In the genomic region with DNA sequence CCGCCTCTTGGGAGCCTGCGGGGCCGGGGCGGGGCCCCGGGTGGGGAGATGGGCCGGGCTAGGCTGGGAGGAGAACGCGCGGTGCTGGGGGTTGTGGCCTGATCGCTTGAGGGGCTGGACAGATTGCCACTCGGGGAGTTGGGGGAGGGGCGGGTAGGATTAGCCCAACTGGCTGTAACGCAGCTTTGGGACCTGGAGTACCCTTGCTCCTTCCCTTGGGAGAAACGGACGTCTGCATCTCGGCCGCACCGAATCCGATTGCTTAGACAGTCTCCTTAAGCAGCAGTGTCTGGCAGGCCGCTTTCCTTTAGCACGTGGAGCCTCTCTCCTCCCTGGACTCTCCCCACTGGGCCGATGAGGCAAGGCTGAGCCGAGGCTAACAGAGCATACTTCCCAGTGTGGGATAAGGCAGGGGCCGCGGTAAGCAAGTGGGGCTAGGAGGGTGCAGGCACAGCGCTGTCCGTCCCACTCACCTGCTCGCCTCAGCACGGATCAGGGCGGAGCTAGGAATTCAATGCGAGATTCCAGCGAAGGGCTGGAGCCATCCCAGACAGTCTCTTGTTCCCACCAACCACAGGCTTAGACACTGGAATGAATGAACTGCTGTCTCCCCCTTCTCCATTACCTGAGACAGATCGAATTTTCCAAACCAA, we compare ENCODE assay signal across 8 cellular contexts. TPM values are rescaled to one million over a fixed set of nuclear protein-coding genes. Genes with fewer than 3 reads are reported as not detected.
DNase-seq lines count a peak whose midpoint lies in the region; ATAC-seq and TF ChIP-seq lines count a peak whose summit lies in the region.

No MANE protein-coding gene starts in this region.

- peak overlapping the region in 1 of 2 donors; percentile 80 for H3K9ac ChIP-seq in colonic mucosa (ENCODE audit: low read depth in 2 of 2, low read length in 2 of 2)

- H3K4me3 ChIP-seq in GM12865 (ENCODE audit: low read depth, low read length) (peak overlapping the region; percentile 64), colonic mucosa (peak overlapping the region; percentile 96), lung (peak overlapping the region; percentile 1), thymus (ENCODE audit: low read length) (peak overlapping the region; percentile 91)

- ATAC-seq in HG02884 (IDR thresholded peaks at IDR 0.05; ENCODE audit: unreplicated experiment), result peak; percentile 4
- ATAC-seq in lung (ENCODE audit: insufficient read depth, low FRiP score), result peak; percentile 3

- H3K36me3 ChIP-seq in colonic mucosa (no peaks in the 10 kb centered on the region), lung (ENCODE audit: control insufficient read depth in 2 of 2, insufficient read depth in 2 of 2, low read length in 2 of 2) (no peaks in the 10 kb centered on the region), thymus (ENCODE audit: control insufficient read depth, insufficient read depth) (no peaks in the 10 kb centered on the region)

- H3K27me3 ChIP-seq in colonic mucosa (no peaks in the 10 kb centered on the region), lung (ENCODE audit: control insufficient read depth, insufficient read depth) (no peaks in the 10 kb centered on the region), thymus (ENCODE audit: control insufficient read depth, insufficient read depth) (no peaks in the 10 kb centered on the region)

- TF ChIP-seq CTCF in GM12865 (IDR thresholded peaks at IDR 0.05; ENCODE audit: insufficient read depth, low read depth, low read length, missing control alignments), result no peak
- TF ChIP-seq CTCF in colonic mucosa (IDR thresholded peaks at IDR 0.05), result no peak
- TF ChIP-seq CTCF in lung (IDR thresholded peaks at IDR 0.05; ENCODE audit: control extremely low read depth, extremely low read depth), result no peak

- H3K27ac ChIP-seq in colonic mucosa, result peak overlapping the region; percentile 90
- H3K27ac ChIP-seq in lung (ENCODE audit: low read depth in 1 of 2, low read length in 1 of 2), result peak overlapping the region in 1 of 2 donors; percentile 89
- peak overlapping the region; percentile 66 for H3K27ac ChIP-seq in thymus (ENCODE audit: low read depth)

- DNase-seq in GM12865 (ENCODE audit: low read depth) (no peak), NCI-H774 (lab: John Stamatoyannopoulos, UW) (peak; percentile 68), colonic mucosa (peak; percentile 68), lung (ENCODE audit: low spot score) (no peak), GOT3 (lab: John Stamatoyannopoulos, UW) (no peak), RKO (ENCODE audit: low spot score) (no peak)

- WGBS in lung, 2 donors, result 10 to 15% methylated on average over 31 to 33 of the region's 33 CpGs
- 22% methylated on average over 33 of the region's 33 CpGs for WGBS in thymus

- H3K4me1 ChIP-seq in colonic mucosa (peaks cover 14% of the 10 kb centered on the region), lung (ENCODE audit: control insufficient read depth in 2 of 2, insufficient read depth in 2 of 2, low read length in 2 of 2) (peaks cover 5 to 15% of the 10 kb centered on the region in 2 donors), thymus (ENCODE audit: control insufficient read depth, insufficient read depth, low read length) (peaks cover 10% of the 10 kb centered on the region)

- H3K9me3 ChIP-seq in colonic mucosa (no peaks in the 10 kb centered on the region), lung (ENCODE audit: control insufficient read depth in 2 of 2, insufficient read depth in 1 of 2, low read length in 1 of 2) (no peaks in the 10 kb centered on the region), thymus (ENCODE audit: control insufficient read depth) (no peaks in the 10 kb centered on the region)

- intact Hi-C loops in colonic mucosa (cut with DNase I), result no loop called here

RNA-seq across cellular contexts. Expression of gene ACLY, which starts 0.5 kb away (rescaled TPM):
- total RNA-seq in colonic mucosa (100 to 1,000 TPM; 135 to 145 TPM), lung (100 to 1,000 TPM in 1 of 2 donors, 10 to 100 TPM in 1; 75.5 to 158 TPM)
- polyA plus RNA-seq in lung (10 to 100 TPM; 27.5 to 82.6 TPM), thymus (26.6 TPM)

RNA-seq across cellular contexts. Expression of gene ODAD4, which starts 11.1 kb away (rescaled TPM):
- under 1 TPM; 0.15 to 0.19 TPM for total RNA-seq in colonic mucosa
- total RNA-seq in lung, result 10 to 100 TPM; 12.5 to 16.7 TPM
- polyA plus RNA-seq in lung, result 1 to 10 TPM; 5.4 to 6.0 TPM
- polyA plus RNA-seq in thymus, result 1.4 TPM

RNA-seq across cellular contexts. Expression of gene CNP, which starts 47.3 kb away (rescaled TPM):
- total RNA-seq in colonic mucosa (10 to 100 TPM; 44.7 to 49.4 TPM), lung (10 to 100 TPM; 34.8 to 53.5 TPM)
- polyA plus RNA-seq in lung (10 to 100 TPM; 32.3 to 33.1 TPM), thymus (46.0 TPM)

RNA-seq across cellular contexts. Expression of gene KLHL11, which starts 54.1 kb away (rescaled TPM):
- total RNA-seq in colonic mucosa (10 to 100 TPM in 1 of 2 donors, 1 to 10 TPM in 1; 10.0 to 14.0 TPM), lung (10 to 100 TPM; 12.2 to 27.7 TPM)
- polyA plus RNA-seq in lung (1 to 10 TPM in 1 of 2 donors, under 1 TPM in 1; 0.63 to 1.4 TPM), thymus (0.98 TPM)

Comparison
In these comparisons a context has a peak if more than half of its experiments do, and no peak if none do; other contexts are left out.
1. DNase-seq: peak in NCI-H774 (single experiment) and colonic mucosa (single experiment); none in GM12865 (single experiment), lung (single experiment), GOT3 (single experiment) and RKO (single experiment).
2. H3K4me3 ChIP-seq: peak in every context shown above with its lines; median percentile 96 in colonic mucosa; 91 in thymus; 64 in GM12865; 1 in lung.
3. RNA of gene ODAD4, which starts 11.1 kb away (total RNA-seq): 12.5 to 16.7 TPM in lung; 0.15 to 0.19 TPM in colonic mucosa; every median in the first group is over 10 times any median in the second.